ENCODE assay signal across 1 cellular context in the genomic region with DNA sequence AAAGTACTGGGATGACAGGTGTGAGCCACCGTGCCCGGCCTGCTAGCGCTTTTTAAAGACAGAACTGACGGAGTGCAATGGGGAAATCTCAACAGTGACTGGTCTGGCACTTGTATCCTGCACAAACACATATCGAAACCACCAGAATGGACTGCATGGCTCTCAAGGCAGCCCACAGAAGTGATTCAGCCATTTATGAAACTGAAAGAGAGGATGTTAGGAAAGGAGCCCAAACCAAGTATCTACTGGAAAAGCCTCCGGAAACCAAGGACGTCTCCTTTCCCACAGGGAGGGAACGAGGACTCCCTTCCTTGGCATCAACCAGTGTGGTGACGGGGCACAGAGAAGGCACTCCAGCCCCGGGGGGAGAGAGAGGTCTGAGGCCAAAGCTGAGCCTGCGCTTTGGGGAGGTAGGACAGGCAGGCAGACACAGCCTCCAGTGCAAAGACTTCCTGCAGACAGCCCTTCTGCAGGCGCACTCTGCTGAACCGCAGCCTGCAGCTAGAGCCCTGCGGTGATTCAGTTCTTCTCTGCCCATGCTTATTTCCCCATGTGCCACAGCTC.
TF ChIP-seq lines count a peak whose summit lies in the region.

No MANE protein-coding gene starts in this region.

TF ChIP-seq in HepG2, 621 proteins besides CTCF, POLR2A, EP300 and RAD21:
- TF ChIP-seq HOXA9 (CRISPR knock-in tag; IDR thresholded peaks at IDR 0.05; ENCODE audit: borderline replicate concordance): no peak
- no peak for TF ChIP-seq ZNF329 (CRISPR knock-in tag; IDR thresholded peaks at IDR 0.05; ENCODE audit: low read depth)
- no peak for TF ChIP-seq ZSCAN9 (CRISPR knock-in tag; IDR thresholded peaks at IDR 0.05; ENCODE audit: borderline replicate concordance)
- TF ChIP-seq ZBTB21 (CRISPR knock-in tag; IDR thresholded peaks at IDR 0.05): no peak
- TF ChIP-seq GFI1 (CRISPR knock-in tag; IDR thresholded peaks at IDR 0.05; ENCODE audit: borderline replicate concordance): no peak
- TF ChIP-seq FOXP1 (IDR thresholded peaks at IDR 0.05): no peak
- no peak for TF ChIP-seq FOXP1 (CRISPR knock-in tag; IDR thresholded peaks at IDR 0.05)
- TF ChIP-seq FOXA3 (CRISPR knock-in tag; IDR thresholded peaks at IDR 0.05): no peak
- TF ChIP-seq ZNF101 (CRISPR knock-in tag; IDR thresholded peaks at IDR 0.05; ENCODE audit: borderline replicate concordance, low read depth): no peak
- TF ChIP-seq TBP (CRISPR knock-in tag; IDR thresholded peaks at IDR 0.05): no peak
